Comparison of ENCODE assay signal across 12 cellular contexts in the genomic region with DNA sequence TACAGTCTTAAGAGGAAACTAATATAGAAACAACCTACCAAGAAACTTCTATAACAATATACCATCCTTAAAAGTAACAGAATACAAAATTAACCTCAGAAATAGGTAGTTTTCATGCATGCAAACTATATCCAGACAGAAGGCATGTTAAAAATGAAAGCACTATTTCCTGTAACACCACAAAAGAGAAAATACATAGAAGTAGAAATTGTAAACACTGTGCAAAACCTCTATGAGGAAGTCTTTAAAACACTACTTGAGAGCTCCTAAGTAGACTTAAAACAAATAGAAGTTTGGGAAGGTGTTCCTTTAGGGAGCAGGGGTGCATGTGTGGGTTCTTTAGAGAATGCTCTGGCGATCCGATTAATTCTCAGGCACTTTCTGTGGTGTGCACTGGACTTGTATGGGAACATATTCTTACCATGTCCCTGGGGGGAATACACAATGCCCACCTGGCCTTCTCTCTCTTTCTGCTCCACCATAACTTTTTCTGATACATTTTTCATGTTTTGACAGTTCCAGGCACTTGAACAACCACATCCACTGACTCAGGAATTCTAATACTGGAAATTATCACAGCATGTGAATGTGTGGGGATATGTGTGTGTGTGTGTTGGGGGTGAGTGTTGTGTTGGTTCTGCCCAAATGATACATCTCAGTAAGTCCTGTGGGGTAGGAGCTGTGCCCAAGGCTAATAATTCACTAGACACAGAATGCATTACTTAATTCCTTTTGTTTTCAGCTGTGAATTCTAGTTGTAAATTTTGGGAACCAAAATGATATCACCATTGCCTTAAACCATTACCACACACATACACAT.
A peak's percentile ranks its signal among the peaks of the same experiment; 100 is the strongest.
DNase-seq lines count a peak whose midpoint lies in the region; ATAC-seq, FAIRE-seq and TF ChIP-seq lines count a peak whose summit lies in the region.
"Had no signal": no experiment of that assay in that cellular context is flagged by ENCODE, and none has a peak within 500 bp of the region (broad histone marks: within the 10 kb centered on the region; RNA-seq: fewer than 3 reads in every experiment).

No MANE protein-coding gene starts in this region.

- DNase-seq in CD4-positive, alpha-beta T cell = no peak
- no peak for DNase-seq in activated T-helper 2 cell treated with anti-CD3 and anti-CD28 coated beads, Interferon-gamma antibody, Interleukin-2, Interleukin-4, amounts not matched to agents 10 μg/mL and 5 μg/mL and 100 μg/mL, durations not matched to agents 14 hours and 24 hours and 36 hours (ENCODE audit: low spot score)
- DNase-seq in small intestine (no peak), hepatic stellate cell (ENCODE audit: low spot score) (no peak), H9 (no peak)
- no peak for DNase-seq in stimulated activated CD4-positive, alpha-beta T cell treated with anti-CD3 and anti-CD28 coated beads, Interleukin-2, amount 100 ng/mL, for 48 hours
- DNase-seq: activated CD8-positive, alpha-beta memory T cell treated with anti-CD3 and anti-CD28 coated beads, Interleukin-2, amount 50 U/mL, for 48 hours; NCI-H1694 treated with DMSO at 0.1 percent for 48 hours; upper lobe of left lung had no signal

- peak overlapping the region; percentile 55 for H3K27ac ChIP-seq in CD4-positive, alpha-beta T cell (ENCODE audit: low read depth, low read length)
- peak overlapping the region in 1 of 2 donors; percentile 24 for H3K27ac ChIP-seq in small intestine (ENCODE audit: low read depth in 1 of 2, low read length in 1 of 2)
- H3K27ac ChIP-seq in H9 (ENCODE audit: insufficient read length, low read depth, low read length) = no peak overlapping the region

- no peak overlapping the region for H3K56ac ChIP-seq in H9 (ENCODE audit: insufficient read length, low read depth, low read length)

- intact Hi-C loops in CD4-positive, alpha-beta T cell (cut with DNase I, micrococcal nuclease) = no loop called here
- intact Hi-C loops in activated T-helper 2 cell treated with anti-CD3 and anti-CD28 coated beads, Interferon-gamma antibody, Interleukin-2, Interleukin-4, amounts not matched to agents 10 μg/mL and 5 μg/mL and 100 μg/mL, durations not matched to agents 14 hours and 24 hours and 36 hours (cut with micrococcal nuclease) = no loop called here

- H3K9me3 ChIP-seq in CD4-positive, alpha-beta T cell (ENCODE audit: control insufficient read depth, low read length) = no peaks in the 10 kb centered on the region
- no peaks in the 10 kb centered on the region for H3K9me3 ChIP-seq in small intestine (ENCODE audit: control insufficient read depth, low read depth)
- no peaks in the 10 kb centered on the region for H3K9me3 ChIP-seq in H9 (ENCODE audit: control insufficient read depth, low read depth, low read length)
- H3K9me3 ChIP-seq: upper lobe of left lung had no signal

- H3K9ac ChIP-seq in H9 (ENCODE audit: extremely low read depth, insufficient read length, low read length) = no peak overlapping the region

- no peaks in the 10 kb centered on the region for H3K9me3 Mint-ChIP-seq in CD4-positive, alpha-beta T cell
- peaks cover 3% of the 10 kb centered on the region for H3K9me3 Mint-ChIP-seq in activated T-helper 2 cell treated with anti-CD3 and anti-CD28 coated beads, Interferon-gamma antibody, Interleukin-2, Interleukin-4, amounts not matched to agents 10 μg/mL and 5 μg/mL and 100 μg/mL, durations not matched to agents 14 hours and 24 hours and 36 hours
- no peaks in the 10 kb centered on the region for H3K9me3 Mint-ChIP-seq in H9

- CTCF ChIA-PET in CD4-positive, alpha-beta T cell (lab: Charles Lee) = no interaction called here

- H2BK20ac ChIP-seq in H9 (ENCODE audit: low read depth, low read length, poor library complexity, severe bottlenecking) = no peak overlapping the region

- no peaks in the 10 kb centered on the region for H3K79me2 ChIP-seq in H9 (ENCODE audit: insufficient read depth, low read length)

- no peak for FAIRE-seq in small intestine (lab: Jason Lieb, UNC)

- H3K18ac ChIP-seq in H9 (ENCODE audit: insufficient read length, low read depth, low read length) = no peak overlapping the region

- TF ChIP-seq CTCF in CD4-positive, alpha-beta T cell (IDR thresholded peaks at IDR 0.05) = no peak
- TF ChIP-seq CTCF in H9 (conservative IDR thresholded peaks at IDR 0.05) = no peak

- no peaks in the 10 kb centered on the region for H3K36me3 Mint-ChIP-seq in CD4-positive, alpha-beta T cell (ENCODE audit: low read depth)
- H3K36me3 Mint-ChIP-seq in activated T-helper 2 cell treated with anti-CD3 and anti-CD28 coated beads, Interferon-gamma antibody, Interleukin-2, Interleukin-4, amounts not matched to agents 10 μg/mL and 5 μg/mL and 100 μg/mL, durations not matched to agents 14 hours and 24 hours and 36 hours (ENCODE audit: low read depth) = no peaks in the 10 kb centered on the region
- no peaks in the 10 kb centered on the region for H3K36me3 Mint-ChIP-seq in H9 (ENCODE audit: insufficient read depth in 1 of 3, low read depth in 3 of 3)

- H3K4me1 ChIP-seq in small intestine (ENCODE audit: control insufficient read depth in 2 of 2, insufficient read depth in 1 of 2, low read depth in 1 of 2, low read length in 1 of 2) = no peaks in the 10 kb centered on the region
- no peaks in the 10 kb centered on the region; the same call in 1 of the 2 replicates for H3K4me1 ChIP-seq in H9 (ENCODE audit: insufficient read depth, low read length)

- no peaks in the 10 kb centered on the region for H3K27me3 Mint-ChIP-seq in CD4-positive, alpha-beta T cell
- H3K27me3 Mint-ChIP-seq in activated T-helper 2 cell treated with anti-CD3 and anti-CD28 coated beads, Interferon-gamma antibody, Interleukin-2, Interleukin-4, amounts not matched to agents 10 μg/mL and 5 μg/mL and 100 μg/mL, durations not matched to agents 14 hours and 24 hours and 36 hours (ENCODE audit: low read depth) = no peaks in the 10 kb centered on the region
- no peaks in the 10 kb centered on the region for H3K27me3 Mint-ChIP-seq in H9 (ENCODE audit: low read depth)

- 82 to 90% (median 85%) methylated on average over 2 of the region's 2 CpGs for WGBS in small intestine, 3 donors
- no CpG with 5 or more reads among the region's 2 CpGs for WGBS in H9 (ENCODE audit: extremely low coverage, insufficient read length, low lambda C conversion rate)

- H2BK15ac ChIP-seq in H9 (ENCODE audit: low read depth, low read length) = no peak overlapping the region

- H4K8ac ChIP-seq in H9 (replicated peaks; ENCODE audit: insufficient read length, low read depth, low read length) = no peak overlapping the region

- H2BK5ac ChIP-seq in H9 (ENCODE audit: insufficient read length, low read length) = no peak overlapping the region

- H3K4me3 Mint-ChIP-seq in CD4-positive, alpha-beta T cell = peak overlapping the region; percentile 81
- H3K4me3 Mint-ChIP-seq in activated T-helper 2 cell treated with anti-CD3 and anti-CD28 coated beads, Interferon-gamma antibody, Interleukin-2, Interleukin-4, amounts not matched to agents 10 μg/mL and 5 μg/mL and 100 μg/mL, durations not matched to agents 14 hours and 24 hours and 36 hours (ENCODE audit: low read depth) = peak overlapping the region; percentile 14
- no peak overlapping the region for H3K4me3 Mint-ChIP-seq in H9

- H3K79me1 ChIP-seq in H9 (ENCODE audit: insufficient read depth, low read depth, low read length, poor library complexity, severe bottlenecking) = no peaks in the 10 kb centered on the region

- H3K4me1 Mint-ChIP-seq in CD4-positive, alpha-beta T cell (ENCODE audit: low read depth) = peaks cover 67% of the 10 kb centered on the region
- H3K4me1 Mint-ChIP-seq in activated T-helper 2 cell treated with anti-CD3 and anti-CD28 coated beads, Interferon-gamma antibody, Interleukin-2, Interleukin-4, amounts not matched to agents 10 μg/mL and 5 μg/mL and 100 μg/mL, durations not matched to agents 14 hours and 24 hours and 36 hours (ENCODE audit: low read depth) = peaks cover 37% of the 10 kb centered on the region
- H3K4me1 Mint-ChIP-seq in H9 = no peaks in the 10 kb centered on the region

- H3K27ac Mint-ChIP-seq in CD4-positive, alpha-beta T cell = peak overlapping the region; percentile 94
- peak overlapping the region; percentile 41 for H3K27ac Mint-ChIP-seq in activated T-helper 2 cell treated with anti-CD3 and anti-CD28 coated beads, Interferon-gamma antibody, Interleukin-2, Interleukin-4, amounts not matched to agents 10 μg/mL and 5 μg/mL and 100 μg/mL, durations not matched to agents 14 hours and 24 hours and 36 hours
- no peak overlapping the region for H3K27ac Mint-ChIP-seq in H9

- no peaks in the 10 kb centered on the region for H3K27me3 ChIP-seq in CD4-positive, alpha-beta T cell (ENCODE audit: control insufficient read depth, insufficient read depth, low read length)
- H3K27me3 ChIP-seq in small intestine (ENCODE audit: control insufficient read depth in 2 of 2, insufficient read depth in 2 of 2, low read length in 2 of 2) = no peaks in the 10 kb centered on the region
- H3K27me3 ChIP-seq in H9 (ENCODE audit: insufficient read depth, low read length) = no peaks in the 10 kb centered on the region
- H3K27me3 ChIP-seq: upper lobe of left lung had no signal

- no peak overlapping the region for H3K4me2 ChIP-seq in H9 (ENCODE audit: insufficient read depth, insufficient read length, low read length)

- H2BK12ac ChIP-seq in H9 (ENCODE audit: insufficient read length, low read depth, low read length) = no peak overlapping the region

- H3K36me3 ChIP-seq in small intestine (ENCODE audit: control insufficient read depth in 2 of 2, insufficient read depth in 2 of 2, low read length in 2 of 2) = no peaks in the 10 kb centered on the region
- H3K36me3 ChIP-seq: upper lobe of left lung had no signal

- no peak overlapping the region for H2AFZ ChIP-seq in H9 (ENCODE audit: low read length)

- H2BK120ac ChIP-seq in H9 (ENCODE audit: low read depth, low read length, poor library complexity, severe bottlenecking) = no peak overlapping the region

- H2AK5ac ChIP-seq in H9 (ENCODE audit: insufficient read length, low read length) = no peak overlapping the region

- H3K23me2 ChIP-seq in H9 (ENCODE audit: insufficient read length, low read depth, low read length, poor library complexity, severe bottlenecking) = no peaks in the 10 kb centered on the region

- H3T11ph ChIP-seq in H9 (ENCODE audit: low read length) = no peak overlapping the region

- no peak overlapping the region for H4K91ac ChIP-seq in H9 (ENCODE audit: insufficient read length, low read depth, low read length)

- no peak overlapping the region for H3K4me3 ChIP-seq in small intestine (ENCODE audit: low read depth in 1 of 2, low read length in 2 of 2)
- H3K4me3 ChIP-seq: upper lobe of left lung had no signal

- H3K23ac ChIP-seq in H9 (ENCODE audit: insufficient read length, low read depth, low read length) = no peak overlapping the region

- peak; percentile 42 for ATAC-seq in CD4-positive, alpha-beta T cell (ENCODE audit: poor library complexity)
- ATAC-seq in GM19043 (IDR thresholded peaks at IDR 0.05; ENCODE audit: low read depth, unreplicated experiment) (peak; percentile 53), HG03097 (IDR thresholded peaks at IDR 0.05; ENCODE audit: low FRiP score, unreplicated experiment) (peak; percentile 52)
- ATAC-seq: sciatic nerve had no signal

- POLR2A ChIA-PET in CD4-positive, alpha-beta T cell (lab: Charles Lee) = interaction anchor here (2.0 kb wide), 1 partner anchor 8 kb away, joined by 6 read pairs; no protein-coding TSS in a partner anchor

- H4K20me1 ChIP-seq in H9 (ENCODE audit: control insufficient read depth, insufficient read depth, insufficient read length) = no peaks in the 10 kb centered on the region

- no peak overlapping the region for H3K14ac ChIP-seq in H9 (ENCODE audit: insufficient read depth, low read length)

- no peak overlapping the region for H4K5ac ChIP-seq in H9 (ENCODE audit: insufficient read length, low read depth, low read length)

- H3K4ac ChIP-seq in H9 (ENCODE audit: low read depth, low read length) = no peak overlapping the region

Comparison
In these comparisons a context has a peak if more than half of its experiments do, and no peak if none do; other contexts are left out.
1. H3K27ac Mint-ChIP-seq: peak in CD4-positive, alpha-beta T cell (single experiment) and activated T-helper 2 cell treated with anti-CD3 and anti-CD28 coated beads, Interferon-gamma antibody, Interleukin-2, Interleukin-4, amounts not matched to agents 10 μg/mL and 5 μg/mL and 100 μg/mL, durations not matched to agents 14 hours and 24 hours and 36 hours (single experiment); none in H9 (0 of 3).
2. H3K4me3 Mint-ChIP-seq: peak in CD4-positive, alpha-beta T cell (single experiment) and activated T-helper 2 cell treated with anti-CD3 and anti-CD28 coated beads, Interferon-gamma antibody, Interleukin-2, Interleukin-4, amounts not matched to agents 10 μg/mL and 5 μg/mL and 100 μg/mL, durations not matched to agents 14 hours and 24 hours and 36 hours (single experiment); none in H9 (0 of 2).
3. Peak in every context shown above with its lines, with median percentiles within 50 percentile points of each other: ATAC-seq.